Comparison of ENCODE assay signal across 12 cellular contexts in genomic region chr1:16492937-16493336, GRCh38. TPM values are rescaled to one million over a fixed set of nuclear protein-coding genes. Genes with fewer than 3 reads are reported as not detected.
"Had no signal": no experiment of that assay in that cellular context is flagged by ENCODE, and none has a peak within 500 bp of the region (broad histone marks: within the 10 kb centered on the region; RNA-seq: fewer than 3 reads in every experiment).

No MANE protein-coding gene starts in this region.

RNA-seq across cellular contexts. Expression of gene RNU1-1, which starts 21.1 kb away (rescaled TPM):
- polyA plus RNA-seq: spleen, stomach had no signal

RNA-seq across cellular contexts. Expression of gene SPATA21, which starts 55.7 kb away (rescaled TPM):
- total RNA-seq: ascending aorta; epithelial cell of proximal tubule; left colon; lung microvascular endothelial cell; naive thymus-derived CD8-positive, alpha-beta T cell; occipital lobe; prostate gland; SJCRH30; stomach; T-helper 2 cell treated with Interferon-gamma antibody and Interleukin-4, amounts not matched to agents 100 ng/mL and 5 ng/mL, for 36 hours; thoracic aorta had no signal
- polyA plus RNA-seq: naive thymus-derived CD8-positive, alpha-beta T cell had no signal
